Comparison of ENCODE assay signal across 20 cellular contexts in the genomic region with DNA sequence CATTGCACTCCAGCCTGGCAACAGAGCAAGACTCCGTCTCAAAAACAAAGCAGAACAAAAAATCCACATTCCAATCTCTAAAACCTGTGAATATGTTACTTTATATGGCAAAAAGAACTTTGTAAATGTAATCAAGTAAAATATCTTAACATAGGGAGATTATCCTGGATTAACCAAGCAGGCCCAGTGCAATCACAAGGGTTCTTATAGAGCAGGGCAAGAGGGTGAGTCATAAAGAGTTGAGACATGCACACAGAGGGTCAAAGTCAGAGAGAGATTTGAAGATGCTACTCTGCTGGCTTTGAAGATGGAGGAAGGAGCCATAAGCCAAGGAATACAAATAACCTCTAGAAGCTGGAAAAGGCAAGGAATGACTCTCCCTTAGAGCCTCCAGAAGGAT.
"Had no signal": no experiment of that assay in that cellular context is flagged by ENCODE, and none has a peak within 500 bp of the region (broad histone marks: within the 10 kb centered on the region; RNA-seq: fewer than 3 reads in every experiment).

No MANE protein-coding gene starts in this region.

- H3K36me3 Mint-ChIP-seq: activated naive CD8-positive, alpha-beta T cell treated with anti-CD3 and anti-CD28 coated beads for 36 hours; naive thymus-derived CD8-positive, alpha-beta T cell; stimulated activated memory B cell treated with anti-CD40 and anti-IgM and Interleukin-4, amounts not matched to agents 10 μg/mL and 1 μg/mL and 100 μg/mL, for 72 hours had no signal

- H3K36me3 ChIP-seq: heart right ventricle, ovary, right lobe of liver, thoracic aorta, upper lobe of left lung, WERI-Rb-1 had no signal

- DNase-seq: activated CD4-positive, alpha-beta T cell treated with anti-CD3 and anti-CD28 coated beads for 36 hours; activated CD4-positive, alpha-beta T cell treated with anti-CD3 and anti-CD28 coated beads, Interleukin-2, amount 50 U/mL, for 48 hours; activated naive CD4-positive, alpha-beta T cell; activated naive CD8-positive, alpha-beta T cell treated with anti-CD3 and anti-CD28 coated beads for 36 hours; activated T-cell treated with anti-CD3 and anti-CD28 coated beads for 4 hours; amygdala; effector memory CD8-positive, alpha-beta T cell; heart right ventricle; immature natural killer cell; mesendoderm; naive thymus-derived CD8-positive, alpha-beta T cell; ovary; psoas muscle; right lobe of liver; stimulated activated CD4-positive, alpha-beta T cell treated with anti-CD3 and anti-CD28 coated beads, Interleukin-4, amount 100 ng/mL, for 4 hours; SW 1271; upper lobe of left lung; WERI-Rb-1 had no signal

- H3K4me1 ChIP-seq: heart right ventricle, psoas muscle, right lobe of liver, upper lobe of left lung had no signal

- H3K27ac ChIP-seq: heart right ventricle, ovary, psoas muscle, right lobe of liver, thoracic aorta, upper lobe of left lung, WERI-Rb-1 had no signal

- H3K4me1 Mint-ChIP-seq: activated CD4-positive, alpha-beta T cell treated with anti-CD3 and anti-CD28 coated beads for 36 hours; activated naive CD8-positive, alpha-beta T cell treated with anti-CD3 and anti-CD28 coated beads for 36 hours; naive thymus-derived CD8-positive, alpha-beta T cell; stimulated activated memory B cell treated with anti-CD40 and anti-IgM and Interleukin-4, amounts not matched to agents 10 μg/mL and 1 μg/mL and 100 μg/mL, for 72 hours had no signal

- H3K27me3 ChIP-seq: heart right ventricle, ovary, right lobe of liver, upper lobe of left lung had no signal

- H3K27me3 Mint-ChIP-seq: activated naive CD8-positive, alpha-beta T cell treated with anti-CD3 and anti-CD28 coated beads for 36 hours; stimulated activated memory B cell treated with anti-CD40 and anti-IgM and Interleukin-4, amounts not matched to agents 10 μg/mL and 1 μg/mL and 100 μg/mL, for 72 hours had no signal

- H3K9me3 ChIP-seq: heart right ventricle, ovary, psoas muscle, right lobe of liver, thoracic aorta, upper lobe of left lung had no signal

- H3K4me3 ChIP-seq: heart right ventricle, ovary, psoas muscle, right lobe of liver, thoracic aorta, upper lobe of left lung had no signal

- H3K4me3 Mint-ChIP-seq: activated CD4-positive, alpha-beta T cell treated with anti-CD3 and anti-CD28 coated beads for 36 hours; activated naive CD8-positive, alpha-beta T cell treated with anti-CD3 and anti-CD28 coated beads for 36 hours; naive thymus-derived CD8-positive, alpha-beta T cell; stimulated activated memory B cell treated with anti-CD40 and anti-IgM and Interleukin-4, amounts not matched to agents 10 μg/mL and 1 μg/mL and 100 μg/mL, for 72 hours had no signal

- H3K27ac Mint-ChIP-seq: activated CD4-positive, alpha-beta T cell treated with anti-CD3 and anti-CD28 coated beads for 36 hours; activated naive CD8-positive, alpha-beta T cell treated with anti-CD3 and anti-CD28 coated beads for 36 hours; effector memory CD8-positive, alpha-beta T cell; immature natural killer cell; naive thymus-derived CD8-positive, alpha-beta T cell; stimulated activated memory B cell treated with anti-CD40 and anti-IgM and Interleukin-4, amounts not matched to agents 10 μg/mL and 1 μg/mL and 100 μg/mL, for 72 hours had no signal

- H3K9me3 Mint-ChIP-seq: effector memory CD8-positive, alpha-beta T cell; immature natural killer cell had no signal
